In genomic region chr4:174928174-174928573, GRCh38 we compare ENCODE assay signal across 15 cellular contexts. TPM values are rescaled to one million over a fixed set of nuclear protein-coding genes. Genes with fewer than 3 reads are reported as not detected.
DNase-seq lines count a peak whose midpoint lies in the region; ATAC-seq and TF ChIP-seq lines count a peak whose summit lies in the region.
"Had no signal": no experiment of that assay in that cellular context is flagged by ENCODE, and none has a peak within 500 bp of the region (broad histone marks: within the 10 kb centered on the region; RNA-seq: fewer than 3 reads in every experiment).

No MANE protein-coding gene starts in this region.

- DNase-seq in stimulated activated effector memory CD8-positive, alpha-beta T cell treated with anti-CD3 and anti-CD28 coated beads, Interleukin-12 subunit alpha, Interleukin-12 subunit beta, amount 100 ng/mL, for 72 hours (ENCODE audit: low spot score in 2 of 2), result no peak
- DNase-seq in MG63, result no peak
- no peak for DNase-seq in ovary
- DNase-seq in mesendoderm, result no peak
- DNase-seq: colonic mucosa, lower lobe of right lung, occipital lobe had no signal

- H3K36me3 ChIP-seq in MG63, result no peaks in the 10 kb centered on the region
- no peaks in the 10 kb centered on the region for H3K36me3 ChIP-seq in ovary
- no peaks in the 10 kb centered on the region for H3K36me3 ChIP-seq in mesendoderm (ENCODE audit: control insufficient read depth, insufficient read depth, low read length)
- H3K36me3 ChIP-seq: colonic mucosa, lower lobe of right lung, tibial nerve had no signal

- H3K23ac ChIP-seq in mesendoderm (ENCODE audit: low read length), result no peak overlapping the region

- H2BK15ac ChIP-seq in mesendoderm (replicated peaks; ENCODE audit: low read depth), result no peak overlapping the region

- no peak for TF ChIP-seq EP300 in ovary (IDR thresholded peaks at IDR 0.05)

- ATAC-seq in GM19025 (IDR thresholded peaks at IDR 0.05; ENCODE audit: low read depth, unreplicated experiment) (peak; percentile 67), HG02642 (IDR thresholded peaks at IDR 0.05; ENCODE audit: poor library complexity, unreplicated experiment) (peak; percentile 49), HG03558 (IDR thresholded peaks at IDR 0.05; ENCODE audit: extremely low read depth, unreplicated experiment) (peak; percentile 47), GM21447 (IDR thresholded peaks at IDR 0.05; ENCODE audit: unreplicated experiment) (no peak)
- ATAC-seq in stimulated activated effector memory CD8-positive, alpha-beta T cell treated with anti-CD3 and anti-CD28 coated beads, Interleukin-12 subunit alpha, Interleukin-12 subunit beta, amount 100 ng/mL, for 72 hours, result peak; percentile 19
- ATAC-seq: lower lobe of right lung had no signal

- H3K4ac ChIP-seq in mesendoderm (ENCODE audit: low read depth, low read length), result no peak overlapping the region

- H2BK120ac ChIP-seq in mesendoderm (ENCODE audit: low read depth, low read length), result no peak overlapping the region

- no peak overlapping the region for H3K27ac ChIP-seq in ovary
- no peak overlapping the region for H3K27ac ChIP-seq in mesendoderm (ENCODE audit: low read depth, low read length)
- H3K27ac ChIP-seq: colonic mucosa, tibial nerve had no signal

- no peak overlapping the region for H3K56ac ChIP-seq in mesendoderm (ENCODE audit: low read length)

- H3K36me3 Mint-ChIP-seq in stimulated activated effector memory CD8-positive, alpha-beta T cell treated with anti-CD3 and anti-CD28 coated beads, Interleukin-12 subunit alpha, Interleukin-12 subunit beta, amount 100 ng/mL, for 72 hours, result no peaks in the 10 kb centered on the region

- H3K4me2 ChIP-seq in mesendoderm (ENCODE audit: low read length), result no peak overlapping the region
- H3K4me2 ChIP-seq: smooth muscle cell had no signal

- H3K27me3 ChIP-seq in MG63 (no peaks in the 10 kb centered on the region), ovary (no peaks in the 10 kb centered on the region), mesendoderm (ENCODE audit: insufficient read depth, low read length, poor library complexity) (no peaks in the 10 kb centered on the region)
- H3K27me3 ChIP-seq: colonic mucosa, tibial nerve had no signal

- no peaks in the 10 kb centered on the region for H3K79me1 ChIP-seq in mesendoderm (ENCODE audit: low read length)

- no peak overlapping the region for H2AK5ac ChIP-seq in mesendoderm (ENCODE audit: low read length)

- no peaks in the 10 kb centered on the region for H3K4me1 Mint-ChIP-seq in stimulated activated effector memory CD8-positive, alpha-beta T cell treated with anti-CD3 and anti-CD28 coated beads, Interleukin-12 subunit alpha, Interleukin-12 subunit beta, amount 100 ng/mL, for 72 hours

- no peaks in the 10 kb centered on the region for H3K9me3 Mint-ChIP-seq in stimulated activated effector memory CD8-positive, alpha-beta T cell treated with anti-CD3 and anti-CD28 coated beads, Interleukin-12 subunit alpha, Interleukin-12 subunit beta, amount 100 ng/mL, for 72 hours

- no peak overlapping the region for H3K4me3 Mint-ChIP-seq in stimulated activated effector memory CD8-positive, alpha-beta T cell treated with anti-CD3 and anti-CD28 coated beads, Interleukin-12 subunit alpha, Interleukin-12 subunit beta, amount 100 ng/mL, for 72 hours

- H4K8ac ChIP-seq in mesendoderm (ENCODE audit: low read depth, low read length), result no peak overlapping the region

- H2BK5ac ChIP-seq in mesendoderm (ENCODE audit: low read length), result no peak overlapping the region

- no peak overlapping the region for H3K18ac ChIP-seq in mesendoderm (ENCODE audit: low read length)

- H3K79me2 ChIP-seq in mesendoderm (ENCODE audit: control insufficient read depth, insufficient read depth, low read length), result no peaks in the 10 kb centered on the region

- H4K5ac ChIP-seq in mesendoderm (ENCODE audit: low read length), result no peak overlapping the region

- H3K9me3 ChIP-seq in MG63, result no peaks in the 10 kb centered on the region
- no peaks in the 10 kb centered on the region for H3K9me3 ChIP-seq in ovary
- H3K9me3 ChIP-seq: colonic mucosa, lower lobe of right lung, tibial nerve had no signal

- no peak overlapping the region for H3K9ac ChIP-seq in mesendoderm (ENCODE audit: low read length)

- intact Hi-C loops in ovary (cut with DNase I), result no loop called here

- H3K4me1 ChIP-seq in ovary (ENCODE audit: insufficient read depth) (no peaks in the 10 kb centered on the region), mesendoderm (ENCODE audit: control insufficient read depth, low read depth, low read length) (no peaks in the 10 kb centered on the region)
- H3K4me1 ChIP-seq: colonic mucosa, lower lobe of right lung, tibial nerve had no signal

- TF ChIP-seq POLR2A in ovary (IDR thresholded peaks at IDR 0.05), result no peak

- TF ChIP-seq CTCF in ovary (IDR thresholded peaks at IDR 0.05), result no peak

- 69 to 77% (median 74%) methylated on average over 6 of the region's 6 CpGs for WGBS in ovary, 3 donors
- WGBS in mesendoderm (ENCODE audit: extremely low coverage, insufficient coverage, low lambda C conversion rate), result no CpG with 5 or more reads among the region's 6 CpGs

- no peak overlapping the region for H3K27ac Mint-ChIP-seq in stimulated activated effector memory CD8-positive, alpha-beta T cell treated with anti-CD3 and anti-CD28 coated beads, Interleukin-12 subunit alpha, Interleukin-12 subunit beta, amount 100 ng/mL, for 72 hours

- no peak overlapping the region for H3K4me3 ChIP-seq in MG63
- no peak overlapping the region for H3K4me3 ChIP-seq in ovary
- no peak overlapping the region for H3K4me3 ChIP-seq in mesendoderm (ENCODE audit: low read length)
- H3K4me3 ChIP-seq: colonic mucosa, lower lobe of right lung, smooth muscle cell, tibial nerve had no signal

RNA-seq across cellular contexts. Expression of gene ADAM29, which starts 10.0 kb away (rescaled TPM):
- total RNA-seq in MG63 (2014; rRNA removed; shearing (Covaris generic); ENCODE audit: low replicate concordance), result not detected in 2 replicates
- total RNA-seq in ovary, result not detected
- polyA plus RNA-seq in ovary, result not detected
- polyA plus RNA-seq in mesendoderm (2013, experiment 1 of 2), result 0.11 TPM
- 0.17 TPM for polyA plus RNA-seq in mesendoderm (2013, experiment 2 of 2)
- total RNA-seq: colonic mucosa, LHCN-M2, lower lobe of right lung, smooth muscle cell, tibial nerve had no signal
- polyA plus RNA-seq: adipose tissue, smooth muscle cell had no signal
